In genomic region chr15:65028338-65028737, GRCh38 we compare ENCODE assay signal across 8 cellular contexts. TPM values are rescaled to one million over a fixed set of nuclear protein-coding genes. Genes with fewer than 3 reads are reported as not detected.
DNase-seq lines count a peak whose midpoint lies in the region; ATAC-seq and TF ChIP-seq lines count a peak whose summit lies in the region.

No MANE protein-coding gene starts in this region.

- H3K27me3 ChIP-seq in thymus (ENCODE audit: control insufficient read depth, insufficient read depth) (no peaks in the 10 kb centered on the region), aorta (ENCODE audit: control insufficient read depth in 1 of 2, insufficient read depth in 2 of 2, low read length in 1 of 2) (no peaks in the 10 kb centered on the region)

- H3K9me3 Mint-ChIP-seq in activated T-cell treated with anti-CD3 and anti-CD28 coated beads, Interleukin-2, amount 50 U/mL, for 4 hours, result no peaks in the 10 kb centered on the region
- H3K9me3 Mint-ChIP-seq in activated naive CD8-positive, alpha-beta T cell treated with anti-CD3 and anti-CD28 coated beads for 36 hours, result no peaks in the 10 kb centered on the region

- H3K9me3 ChIP-seq in thymus (ENCODE audit: control insufficient read depth) (no peaks in the 10 kb centered on the region), aorta (ENCODE audit: control insufficient read depth, low read length) (no peaks in the 10 kb centered on the region)

- H3K36me3 Mint-ChIP-seq in activated T-cell treated with anti-CD3 and anti-CD28 coated beads, Interleukin-2, amount 50 U/mL, for 4 hours (ENCODE audit: insufficient read depth), result peaks cover 22% of the 10 kb centered on the region
- H3K36me3 Mint-ChIP-seq in activated naive CD8-positive, alpha-beta T cell treated with anti-CD3 and anti-CD28 coated beads for 36 hours, result peaks cover 15% of the 10 kb centered on the region

- POLR2A ChIA-PET in GM10248 (lab: Yijun Ruan, JAX), result no interaction called here

- CTCF ChIA-PET in GM10248 (lab: Yijun Ruan, JAX), result no interaction called here

- no peak for DNase-seq in activated T-cell treated with anti-CD3 and anti-CD28 coated beads, Interleukin-2, amount 50 U/mL, for 4 hours
- no peak for DNase-seq in activated T-cell treated with anti-CD3 and anti-CD28 coated beads, Interleukin-2, amount 50 U/mL, for 48 hours
- peak; percentile 18 for DNase-seq in activated naive CD8-positive, alpha-beta T cell treated with anti-CD3 and anti-CD28 coated beads for 36 hours
- no peak for DNase-seq in left colon
- DNase-seq in germinal center (ENCODE audit: low spot score), result no peak
- DNase-seq in aorta, result no peak
- DNase-seq in GM10248 (ENCODE audit: extremely low spot score), result no peak

- H3K27ac ChIP-seq in thymus (ENCODE audit: low read depth), result no peak overlapping the region
- no peak overlapping the region for H3K27ac ChIP-seq in aorta (ENCODE audit: low read depth in 1 of 2, low read length in 2 of 2)

- WGBS in thymus, result 29% methylated on average over 10 of the region's 10 CpGs
- 60 to 62% methylated on average over 10 of the region's 10 CpGs for WGBS in aorta, 2 donors

- peaks cover 7% of the 10 kb centered on the region for H3K27me3 Mint-ChIP-seq in activated T-cell treated with anti-CD3 and anti-CD28 coated beads, Interleukin-2, amount 50 U/mL, for 4 hours (ENCODE audit: low read depth)
- peaks cover 14% of the 10 kb centered on the region for H3K27me3 Mint-ChIP-seq in activated naive CD8-positive, alpha-beta T cell treated with anti-CD3 and anti-CD28 coated beads for 36 hours

- no peak for ATAC-seq in activated T-cell treated with anti-CD3 and anti-CD28 coated beads, Interleukin-2, amount 50 U/mL, for 4 hours
- ATAC-seq in left colon (peak; percentile 44), aorta (ENCODE audit: low FRiP score) (no peak)

- intact Hi-C loops in left colon (cut with DNase I, micrococcal nuclease), result no loop called here
- intact Hi-C loops in aorta (cut with DNase I), result no loop called here

- peaks cover 16% of the 10 kb centered on the region for H3K4me1 Mint-ChIP-seq in activated T-cell treated with anti-CD3 and anti-CD28 coated beads, Interleukin-2, amount 50 U/mL, for 4 hours (ENCODE audit: low read depth)
- H3K4me1 Mint-ChIP-seq in activated naive CD8-positive, alpha-beta T cell treated with anti-CD3 and anti-CD28 coated beads for 36 hours, result peaks cover 30% of the 10 kb centered on the region

- peak overlapping the region; percentile 89 for H3K4me3 Mint-ChIP-seq in activated T-cell treated with anti-CD3 and anti-CD28 coated beads, Interleukin-2, amount 50 U/mL, for 4 hours
- peak overlapping the region; percentile 91 for H3K4me3 Mint-ChIP-seq in activated naive CD8-positive, alpha-beta T cell treated with anti-CD3 and anti-CD28 coated beads for 36 hours

- TF ChIP-seq CTCF in GM10248 (IDR thresholded peaks at IDR 0.05; ENCODE audit: control extremely low read depth, extremely low read depth, low read depth, missing control alignments), result no peak

- H3K27ac Mint-ChIP-seq in activated naive CD8-positive, alpha-beta T cell treated with anti-CD3 and anti-CD28 coated beads for 36 hours, result peak overlapping the region; percentile 54

- H3K36me3 ChIP-seq in thymus (ENCODE audit: control insufficient read depth, insufficient read depth) (peaks cover 11% of the 10 kb centered on the region), aorta (ENCODE audit: control insufficient read depth in 1 of 2, insufficient read depth in 2 of 2, low read length in 1 of 2) (no peaks in the 10 kb centered on the region)

- H3K4me3 ChIP-seq in thymus (ENCODE audit: low read length), result peak overlapping the region; percentile 89
- H3K4me3 ChIP-seq in aorta (ENCODE audit: low read length in 2 of 2), result no peak overlapping the region

- peaks cover 5% of the 10 kb centered on the region for H3K4me1 ChIP-seq in thymus (ENCODE audit: control insufficient read depth, insufficient read depth, low read length)
- H3K4me1 ChIP-seq in aorta (ENCODE audit: control insufficient read depth in 1 of 2, insufficient read depth in 2 of 2, low read length in 2 of 2), result peaks cover 0 to 3% of the 10 kb centered on the region in 2 donors

RNA-seq across cellular contexts. Expression of gene MTFMT, which starts 1.1 kb away (rescaled TPM):
- 10 to 100 TPM; 12.6 to 25.2 (median 16.4) TPM for total RNA-seq in activated T-cell treated with anti-CD3 and anti-CD28 coated beads, Interleukin-2, amount 50 U/mL, for 4 hours
- total RNA-seq in activated naive CD8-positive, alpha-beta T cell treated with anti-CD3 and anti-CD28 coated beads for 36 hours, result 10 to 100 TPM; 26.8 to 28.3 TPM
- 10 to 100 TPM; 19.8 to 20.7 TPM for total RNA-seq in left colon
- polyA plus RNA-seq in thymus, result 9.6 TPM
- total RNA-seq in aorta, result 10 to 100 TPM; 11.3 to 15.2 TPM
- 10 to 100 TPM in 1 of 2 donors, 1 to 10 TPM in 1; 6.1 to 11.0 TPM for polyA plus RNA-seq in aorta

RNA-seq across cellular contexts. Expression of gene SLC51B, which starts 16.8 kb away (rescaled TPM):
- not detected for total RNA-seq in activated T-cell treated with anti-CD3 and anti-CD28 coated beads, Interleukin-2, amount 50 U/mL, for 4 hours
- not detected for total RNA-seq in activated naive CD8-positive, alpha-beta T cell treated with anti-CD3 and anti-CD28 coated beads for 36 hours
- total RNA-seq in left colon (100 to 1,000 TPM; 104 to 127 TPM), aorta (not detected)
- polyA plus RNA-seq in thymus (0.16 TPM), aorta (10 to 100 TPM in 1 of 2 donors, not detected in 1; 31.4 TPM)

RNA-seq across cellular contexts. Expression of gene SPG21, which starts 38.6 kb away (rescaled TPM):
- total RNA-seq in activated T-cell treated with anti-CD3 and anti-CD28 coated beads, Interleukin-2, amount 50 U/mL, for 4 hours, result 10 to 100 TPM; 69.8 to 80.9 (median 72.7) TPM
- 10 to 100 TPM; 69.2 to 73.3 TPM for total RNA-seq in activated naive CD8-positive, alpha-beta T cell treated with anti-CD3 and anti-CD28 coated beads for 36 hours
- total RNA-seq in left colon, result 10 to 100 TPM; 51.5 to 63.5 TPM
- 71.5 TPM for polyA plus RNA-seq in thymus
- 10 to 100 TPM; 58.0 to 77.0 TPM for total RNA-seq in aorta
- polyA plus RNA-seq in aorta, result 10 to 100 TPM; 54.6 to 72.6 TPM

RNA-seq across cellular contexts. Expression of gene RASL12, which starts 39.5 kb away (rescaled TPM):
- not detected for total RNA-seq in activated T-cell treated with anti-CD3 and anti-CD28 coated beads, Interleukin-2, amount 50 U/mL, for 4 hours
- total RNA-seq in activated naive CD8-positive, alpha-beta T cell treated with anti-CD3 and anti-CD28 coated beads for 36 hours, result not detected
- total RNA-seq in left colon, result 1 to 10 TPM; 2.0 to 9.2 TPM
- polyA plus RNA-seq in thymus, result 6.8 TPM
- total RNA-seq in aorta, result 100 to 1,000 TPM in 1 of 2 donors, 10 to 100 TPM in 1; 86.9 to 171 TPM
- polyA plus RNA-seq in aorta, result 10 to 100 TPM; 51.3 to 82.1 TPM

RNA-seq across cellular contexts. Expression of gene KBTBD13, which starts 48.2 kb away (rescaled TPM):
- not detected for total RNA-seq in activated T-cell treated with anti-CD3 and anti-CD28 coated beads, Interleukin-2, amount 50 U/mL, for 4 hours
- not detected for total RNA-seq in activated naive CD8-positive, alpha-beta T cell treated with anti-CD3 and anti-CD28 coated beads for 36 hours
- under 1 TPM in 1 of 2 donors, not detected in 1; 0.08 TPM for total RNA-seq in left colon
- under 0.01 TPM for polyA plus RNA-seq in thymus
- 1 to 10 TPM; 1.5 TPM for total RNA-seq in aorta
- polyA plus RNA-seq in aorta, result under 1 TPM; 0.05 to 0.25 TPM

Comparison
In these comparisons a context has a peak if more than half of its experiments do, and no peak if none do; other contexts are left out.
1. RNA of gene SLC51B, which starts 16.8 kb away (total RNA-seq): 104 to 127 TPM in left colon; not detected in aorta, not detected in activated T-cell treated with anti-CD3 and anti-CD28 coated beads, Interleukin-2, amount 50 U/mL, for 4 hours and not detected in activated naive CD8-positive, alpha-beta T cell treated with anti-CD3 and anti-CD28 coated beads for 36 hours; every median in the first group is over 10 times any median in the second.